Comparison of ENCODE assay signal across 13 cellular contexts in the genomic region with DNA sequence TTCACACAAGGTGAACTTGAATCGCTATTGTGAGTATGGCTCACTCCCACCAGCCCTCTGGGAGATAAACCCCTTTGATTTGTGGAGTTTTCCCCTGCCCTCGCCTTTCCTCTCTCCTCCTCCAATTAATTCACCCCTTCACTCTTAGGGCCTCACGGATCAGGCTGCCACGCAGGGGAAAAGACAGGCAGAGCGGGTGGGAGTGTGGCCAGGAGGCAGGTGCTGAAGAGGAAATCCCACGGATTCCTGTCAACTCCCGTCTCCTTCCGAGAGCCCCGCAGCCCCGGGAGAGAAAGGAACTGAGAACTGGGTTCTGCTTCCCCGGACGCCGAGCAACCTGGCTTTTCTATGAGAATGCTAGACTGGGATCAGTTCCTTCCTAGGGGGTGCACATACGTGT.
DNase-seq lines count a peak whose midpoint lies in the region; ATAC-seq, FAIRE-seq and TF ChIP-seq lines count a peak whose summit lies in the region.
"Had no signal": no experiment of that assay in that cellular context is flagged by ENCODE, and none has a peak within 500 bp of the region (broad histone marks: within the 10 kb centered on the region; RNA-seq: fewer than 3 reads in every experiment).

No MANE protein-coding gene starts in this region.

- 77% methylated on average over 13 of the region's 14 CpGs for WGBS in mesenchymal stem cell

- no peaks in the 10 kb centered on the region for H3K36me3 Mint-ChIP-seq in MCF 10A (ENCODE audit: insufficient read depth, unreplicated experiment)
- no peaks in the 10 kb centered on the region for H3K36me3 Mint-ChIP-seq in CD8-positive, alpha-beta memory T cell
- H3K36me3 Mint-ChIP-seq: natural killer cell treated with Interleukin-12 subunit alpha and Interleukin-12 subunit beta and Interleukin-15 and Interleukin-18, amount 100 ng/mL, for 72 hours had no signal

- no peak overlapping the region for H2BK120ac ChIP-seq in mesenchymal stem cell (ENCODE audit: low read depth, low read length)

- H3K4me1 ChIP-seq in breast epithelium (no peaks in the 10 kb centered on the region), mesenchymal stem cell (ENCODE audit: control insufficient read depth, insufficient read depth, low read depth, low read length) (peaks cover 8% of the 10 kb centered on the region)
- H3K4me1 ChIP-seq in CD8-positive, alpha-beta memory T cell (ENCODE audit: insufficient read depth, low read length): no peaks in the 10 kb centered on the region

- no peak overlapping the region for H2AK5ac ChIP-seq in mesenchymal stem cell (ENCODE audit: low read length, severe bottlenecking)

- H3K4me2 ChIP-seq in mesenchymal stem cell (ENCODE audit: low read length, poor library complexity, severe bottlenecking): peak overlapping the region; percentile 51

- H3K27me3 ChIP-seq in breast epithelium (no peaks in the 10 kb centered on the region), brain microvascular endothelial cell (replicated peaks) (no peaks in the 10 kb centered on the region), mesenchymal stem cell (ENCODE audit: control insufficient read depth in 1 of 2, insufficient read depth in 1 of 2, low read length in 2 of 2) (peaks cover 62 to 67% of the 10 kb centered on the region in 2 experiments)
- no peaks in the 10 kb centered on the region for H3K27me3 ChIP-seq in CD8-positive, alpha-beta memory T cell (ENCODE audit: insufficient read depth, low read length, poor library complexity, severe bottlenecking)

- H3K4ac ChIP-seq in mesenchymal stem cell (ENCODE audit: low read depth in 1 of 2, low read length in 2 of 2): no peak overlapping the region

- H3K4me1 Mint-ChIP-seq in MCF 10A (ENCODE audit: insufficient read depth, unreplicated experiment): no peaks in the 10 kb centered on the region
- no peaks in the 10 kb centered on the region for H3K4me1 Mint-ChIP-seq in CD8-positive, alpha-beta memory T cell
- H3K4me1 Mint-ChIP-seq: central memory CD8-positive, alpha-beta T cell had no signal

- POLR2A ChIA-PET in MCF 10A (lab: Yijun Ruan, JAX): interaction anchor here (0.8 kb wide), 1 partner anchor 889 kb away, joined by 3 read pairs; no protein-coding TSS in a partner anchor
- POLR2A ChIA-PET in CD8-positive, alpha-beta memory T cell (lab: Charles Lee): no interaction called here

- no peak overlapping the region for H3K27ac Mint-ChIP-seq in MCF 10A (ENCODE audit: low read depth, unreplicated experiment)
- H3K27ac Mint-ChIP-seq in CD8-positive, alpha-beta memory T cell: no peak overlapping the region
- H3K27ac Mint-ChIP-seq: natural killer cell treated with Interleukin-12 subunit alpha and Interleukin-12 subunit beta and Interleukin-15 and Interleukin-18, amount 100 ng/mL, for 72 hours had no signal

- H3K23ac ChIP-seq in mesenchymal stem cell (ENCODE audit: low read length in 2 of 2): no peak overlapping the region

- no peak overlapping the region for H3K14ac ChIP-seq in mesenchymal stem cell (ENCODE audit: low read length in 2 of 2)

- TF ChIP-seq CTCF in breast epithelium (IDR thresholded peaks at IDR 0.05): no peak
- no peak for TF ChIP-seq CTCF in MCF 10A (IDR thresholded peaks at IDR 0.05; ENCODE audit: unreplicated experiment)
- no peak for TF ChIP-seq CTCF in brain microvascular endothelial cell (IDR thresholded peaks at IDR 0.05; ENCODE audit: low read depth, low read length, missing control alignments)

- H2BK15ac ChIP-seq in mesenchymal stem cell (ENCODE audit: low read depth, poor library complexity, severe bottlenecking): no peak overlapping the region

- ATAC-seq in GM21390 (IDR thresholded peaks at IDR 0.05; ENCODE audit: unreplicated experiment): no peak
- ATAC-seq: activated T-cell treated with anti-CD3 and anti-CD28 coated beads, Interleukin-2, amount 50 U/mL, for 4 hours; heart left ventricle; natural killer cell treated with Interleukin-12 subunit alpha and Interleukin-12 subunit beta and Interleukin-15 and Interleukin-18, amount 100 ng/mL, for 72 hours had no signal

- no TSS peak for BruUV-seq in MCF 10A (replicated peaks; lab: Mats Ljungman, UMichigan)

- no peaks in the 10 kb centered on the region for H3K9me3 Mint-ChIP-seq in MCF 10A (ENCODE audit: unreplicated experiment)
- H3K9me3 Mint-ChIP-seq in CD8-positive, alpha-beta memory T cell: no peaks in the 10 kb centered on the region
- H3K9me3 Mint-ChIP-seq: activated T-cell treated with anti-CD3 and anti-CD28 coated beads, Interleukin-2, amount 50 U/mL, for 4 hours; central memory CD8-positive, alpha-beta T cell; natural killer cell treated with Interleukin-12 subunit alpha and Interleukin-12 subunit beta and Interleukin-15 and Interleukin-18, amount 100 ng/mL, for 72 hours had no signal

- H3K27ac ChIP-seq in breast epithelium: no peak overlapping the region
- H3K27ac ChIP-seq in brain microvascular endothelial cell: no peak overlapping the region
- no peak overlapping the region for H3K27ac ChIP-seq in mesenchymal stem cell (ENCODE audit: low read length, poor library complexity, severe bottlenecking)
- H3K27ac ChIP-seq in CD8-positive, alpha-beta memory T cell (ENCODE audit: low read depth, low read length): no peak overlapping the region
- H3K27ac ChIP-seq: heart left ventricle had no signal

- H3K4me3 Mint-ChIP-seq in MCF 10A (ENCODE audit: unreplicated experiment): no peak overlapping the region
- H3K4me3 Mint-ChIP-seq in CD8-positive, alpha-beta memory T cell: no peak overlapping the region
- H3K4me3 Mint-ChIP-seq: activated T-cell treated with anti-CD3 and anti-CD28 coated beads, Interleukin-2, amount 50 U/mL, for 4 hours; central memory CD8-positive, alpha-beta T cell; natural killer cell treated with Interleukin-12 subunit alpha and Interleukin-12 subunit beta and Interleukin-15 and Interleukin-18, amount 100 ng/mL, for 72 hours had no signal

- CTCF ChIA-PET in MCF 10A (lab: Yijun Ruan, JAX): interaction anchor here (3.6 kb wide), 1 partner anchor 127 kb away, joined by 48 read pairs; no protein-coding TSS in a partner anchor
- CTCF ChIA-PET in CD8-positive, alpha-beta memory T cell (lab: Charles Lee): no interaction called here

- H3K4me3 ChIP-seq in breast epithelium (peak overlapping the region in 2 of 3 donors; percentile 32 to 58), brain microvascular endothelial cell (ENCODE audit: low read depth, low read length) (peak overlapping the region; percentile 43), mesenchymal stem cell (ENCODE audit: insufficient read depth in 1 of 2, low read depth in 1 of 2, low read length in 2 of 2) (peak overlapping the region in 1 of 2 experiments; percentile 41)
- H3K4me3 ChIP-seq in CD8-positive, alpha-beta memory T cell (ENCODE audit: low read length): no peak overlapping the region

- H2BK5ac ChIP-seq in mesenchymal stem cell (ENCODE audit: low read depth, low read length, poor library complexity, severe bottlenecking): no peak overlapping the region

- intact Hi-C loops in breast epithelium (cut with DNase I; ENCODE audit: low total_unique reads): no loop called here
- intact Hi-C loops in MCF 10A (cut with micrococcal nuclease): loop anchor here (5.0 kb wide), 1 partner anchor 655 kb away; no protein-coding TSS in a partner anchor

- no peak overlapping the region for H2BK12ac ChIP-seq in mesenchymal stem cell (ENCODE audit: low read length in 2 of 2)

- H3K36me3 ChIP-seq in breast epithelium: no peaks in the 10 kb centered on the region
- H3K36me3 ChIP-seq in brain microvascular endothelial cell (replicated peaks): no peaks in the 10 kb centered on the region
- no peaks in the 10 kb centered on the region for H3K36me3 ChIP-seq in mesenchymal stem cell (ENCODE audit: control insufficient read depth in 1 of 2, insufficient read depth in 2 of 2, low read depth in 1 of 2, low read length in 2 of 2)
- no peaks in the 10 kb centered on the region for H3K36me3 ChIP-seq in CD8-positive, alpha-beta memory T cell (ENCODE audit: insufficient read depth, low read length)
- H3K36me3 ChIP-seq: heart left ventricle had no signal

- H3K18ac ChIP-seq in mesenchymal stem cell (ENCODE audit: low read depth in 1 of 2, low read length in 2 of 2): peak overlapping the region in 1 of 2 experiments; percentile 37

- no peaks in the 10 kb centered on the region for H3K79me1 ChIP-seq in mesenchymal stem cell (replicated peaks; ENCODE audit: low read length, poor library complexity, severe bottlenecking)

- TF ChIP-seq POLR2A in breast epithelium (IDR thresholded peaks at IDR 0.05): no peak

- FAIRE-seq in urothelium cell line (lab: Jason Lieb, UNC): no peak

- H4K91ac ChIP-seq in mesenchymal stem cell (ENCODE audit: low read length): no peak overlapping the region

- no peaks in the 10 kb centered on the region for H3K9me3 ChIP-seq in breast epithelium
- peaks cover 5% of the 10 kb centered on the region for H3K9me3 ChIP-seq in mesenchymal stem cell (ENCODE audit: control insufficient read depth, low read length)
- no peaks in the 10 kb centered on the region for H3K9me3 ChIP-seq in CD8-positive, alpha-beta memory T cell (ENCODE audit: low read length)

- H3K27me3 Mint-ChIP-seq in MCF 10A (ENCODE audit: insufficient read depth, unreplicated experiment): no peaks in the 10 kb centered on the region
- peaks cover 5 to 19% of the 10 kb centered on the region in 2 donors for H3K27me3 Mint-ChIP-seq in CD8-positive, alpha-beta memory T cell

- H3K9ac ChIP-seq in mesenchymal stem cell (ENCODE audit: low read length): no peak overlapping the region

- in situ Hi-C loops in brain microvascular endothelial cell (cut with HindIII; ENCODE audit: low pct_ligation_motif_present, low sequenced_read_pairs): no loop called here

- DNase-seq in breast epithelium (ENCODE audit: low spot score in 2 of 2) (no peak), MCF 10A (ENCODE audit: unreplicated experiment) (no peak), brain microvascular endothelial cell (no peak), mesenchymal stem cell (no peak), urothelium cell line (ENCODE audit: low spot score) (peak; percentile 14), NAMALWA (ENCODE audit: low spot score) (no peak)
- DNase-seq in CD8-positive, alpha-beta memory T cell: no peak
- DNase-seq: activated T-cell treated with anti-CD3 and anti-CD28 coated beads, Interleukin-2, amount 50 U/mL, for 4 hours; heart left ventricle; T-helper 9 cell had no signal

- no peak overlapping the region for H2AFZ ChIP-seq in mesenchymal stem cell (ENCODE audit: low read depth, low read length)

- no peak overlapping the region for H4K8ac ChIP-seq in mesenchymal stem cell (ENCODE audit: low read length)
